In genomic region chr6:106972500-106972899, GRCh38 we compare ENCODE assay signal across 9 cellular contexts. TPM values are rescaled to one million over a fixed set of nuclear protein-coding genes. Genes with fewer than 3 reads are reported as not detected.
DNase-seq lines count a peak whose midpoint lies in the region; ATAC-seq and TF ChIP-seq lines count a peak whose summit lies in the region.
"Had no signal": no experiment of that assay in that cellular context is flagged by ENCODE, and none has a peak within 500 bp of the region (broad histone marks: within the 10 kb centered on the region; RNA-seq: fewer than 3 reads in every experiment).

No MANE protein-coding gene starts in this region.

- H3K4me3 Mint-ChIP-seq in stimulated activated naive CD8-positive, alpha-beta T cell treated with anti-CD3 and anti-CD28 coated beads, Interleukin-15, Interleukin-2, amounts not matched to agents 100 ng/mL and 50 ng/mL, for 24 hours, result peak overlapping the region; percentile 45

- H3K36me3 Mint-ChIP-seq in stimulated activated naive CD8-positive, alpha-beta T cell treated with anti-CD3 and anti-CD28 coated beads, Interleukin-15, Interleukin-2, amounts not matched to agents 100 ng/mL and 50 ng/mL, for 24 hours (ENCODE audit: low read depth), result no peaks in the 10 kb centered on the region

- H3K4me3 ChIP-seq in kidney epithelial cell (ENCODE audit: low read depth, low read length) (peak overlapping the region; percentile 98), upper lobe of right lung (peak overlapping the region; percentile 48), A673 (ENCODE audit: low read depth, low read length, poor library complexity, severe bottlenecking) (no peak overlapping the region)

- no peak for ATAC-seq in stimulated activated naive CD8-positive, alpha-beta T cell treated with anti-CD3 and anti-CD28 coated beads, Interleukin-15, Interleukin-2, amounts not matched to agents 100 U/mL and 50 U/mL, for 24 hours
- ATAC-seq in upper lobe of right lung, result no peak
- ATAC-seq in GM18505 (IDR thresholded peaks at IDR 0.05; ENCODE audit: unreplicated experiment), result no peak

- H3K27ac ChIP-seq in upper lobe of right lung (no peak overlapping the region), A673 (ENCODE audit: low read depth, low read length, poor library complexity, severe bottlenecking) (no peak overlapping the region)
- H3K27ac ChIP-seq: parathyroid adenoma had no signal

- intact Hi-C loops in upper lobe of right lung (cut with DNase I) (no loop called here), A673 (cut with micrococcal nuclease; ENCODE audit: unreplicated experiment) (no loop called here)

- POLR2A ChIA-PET in A673 (lab: Charles Lee; ENCODE audit: low non-redundant PET), result no interaction called here

- no peak for TF ChIP-seq CTCF in kidney epithelial cell (IDR thresholded peaks at IDR 0.05; ENCODE audit: insufficient read depth, low read length, poor library complexity, severe bottlenecking)
- TF ChIP-seq CTCF in upper lobe of right lung (IDR thresholded peaks at IDR 0.05), result no peak
- no peak for TF ChIP-seq CTCF in GM10266 (IDR thresholded peaks at IDR 0.05; ENCODE audit: control insufficient read depth, insufficient read depth, low read depth, missing control alignments)
- TF ChIP-seq CTCF in A673 (conservative IDR thresholded peaks at IDR 0.05; ENCODE audit: low read depth, low read length), result no peak

- peaks cover 11% of the 10 kb centered on the region for H3K4me1 Mint-ChIP-seq in stimulated activated naive CD8-positive, alpha-beta T cell treated with anti-CD3 and anti-CD28 coated beads, Interleukin-15, Interleukin-2, amounts not matched to agents 100 ng/mL and 50 ng/mL, for 24 hours (ENCODE audit: low read depth)

- no peaks in the 10 kb centered on the region for H3K9me3 Mint-ChIP-seq in stimulated activated naive CD8-positive, alpha-beta T cell treated with anti-CD3 and anti-CD28 coated beads, Interleukin-15, Interleukin-2, amounts not matched to agents 100 ng/mL and 50 ng/mL, for 24 hours

- CTCF ChIA-PET in A673 (lab: Charles Lee), result no interaction called here

- no peaks in the 10 kb centered on the region for H3K9me3 ChIP-seq in upper lobe of right lung
- no peaks in the 10 kb centered on the region for H3K9me3 ChIP-seq in A673 (ENCODE audit: low read depth, low read length, poor library complexity, severe bottlenecking)

- H3K27me3 Mint-ChIP-seq in stimulated activated naive CD8-positive, alpha-beta T cell treated with anti-CD3 and anti-CD28 coated beads, Interleukin-15, Interleukin-2, amounts not matched to agents 100 ng/mL and 50 ng/mL, for 24 hours, result peaks cover 44% of the 10 kb centered on the region

- BruUV-seq in A673 (replicated peaks; lab: Mats Ljungman, UMichigan), result no TSS peak

- H3K4me1 ChIP-seq in upper lobe of right lung (peaks cover 16% of the 10 kb centered on the region), A673 (ENCODE audit: insufficient read depth, low read length, poor library complexity, severe bottlenecking) (peaks cover 9% of the 10 kb centered on the region)

- no peak for DNase-seq in stimulated activated naive CD8-positive, alpha-beta T cell treated with anti-CD3 and anti-CD28 coated beads, Interleukin-15, Interleukin-2, amounts not matched to agents 100 U/mL and 50 U/mL, for 24 hours
- DNase-seq in SK-N-DZ (ENCODE audit: low spot score) (peak; percentile 58), kidney epithelial cell (ENCODE audit: low read depth) (no peak), upper lobe of right lung (no peak), GM10266 (ENCODE audit: extremely low spot score) (no peak), A673 (ENCODE audit: low spot score) (no peak)

- H3K27me3 ChIP-seq in kidney epithelial cell (ENCODE audit: control insufficient read depth, insufficient read depth, low read length) (peaks cover 2% of the 10 kb centered on the region), upper lobe of right lung (peaks cover 35% of the 10 kb centered on the region), A673 (replicated peaks; ENCODE audit: insufficient read depth, low read depth, low read length, poor library complexity) (peaks cover 57% of the 10 kb centered on the region)

- no peak overlapping the region for H3K27ac Mint-ChIP-seq in stimulated activated naive CD8-positive, alpha-beta T cell treated with anti-CD3 and anti-CD28 coated beads, Interleukin-15, Interleukin-2, amounts not matched to agents 100 ng/mL and 50 ng/mL, for 24 hours

- H3K36me3 ChIP-seq in kidney epithelial cell (ENCODE audit: control insufficient read depth, insufficient read depth, low read length), result peaks cover 2% of the 10 kb centered on the region
- H3K36me3 ChIP-seq in upper lobe of right lung, result no peaks in the 10 kb centered on the region
- H3K36me3 ChIP-seq in A673 (ENCODE audit: insufficient read depth, low read length, poor library complexity, severe bottlenecking), result no peaks in the 10 kb centered on the region

- no peak for TF ChIP-seq POLR2A in GM18505 (IDR thresholded peaks at IDR 0.05; ENCODE audit: borderline replicate concordance, extremely low read depth, insufficient read depth, insufficient read length)

RNA-seq across cellular contexts. Expression of gene CD24, which starts 2.0 kb away (rescaled TPM):
- 760 and 767 TPM in 2 replicates for polyA plus RNA-seq in SK-N-DZ (2014; cell fraction: cytosol; rRNA removed)
- 181 and 197 TPM in 2 replicates for polyA plus RNA-seq in SK-N-DZ (2014; cell fraction: nucleus; rRNA removed)
- total RNA-seq in kidney epithelial cell (562 and 578 TPM in 2 replicates), upper lobe of right lung (63.6 TPM), A673 (2021) (10.2 and 12.2 TPM in 2 replicates)

RNA-seq across cellular contexts. Expression of gene MTRES1, which starts 55.5 kb away (rescaled TPM):
- 13.7 and 18.7 TPM in 2 replicates for polyA plus RNA-seq in SK-N-DZ (2014; cell fraction: cytosol; rRNA removed)
- polyA plus RNA-seq in SK-N-DZ (2014; cell fraction: nucleus; rRNA removed), result 5.1 and 10.9 TPM in 2 replicates
- 15.8 and 18.9 TPM in 2 replicates for total RNA-seq in kidney epithelial cell
- total RNA-seq in upper lobe of right lung, result 15.1 TPM
- 22.6 and 22.8 TPM in 2 replicates for total RNA-seq in A673 (2021)
